In the genomic region with DNA sequence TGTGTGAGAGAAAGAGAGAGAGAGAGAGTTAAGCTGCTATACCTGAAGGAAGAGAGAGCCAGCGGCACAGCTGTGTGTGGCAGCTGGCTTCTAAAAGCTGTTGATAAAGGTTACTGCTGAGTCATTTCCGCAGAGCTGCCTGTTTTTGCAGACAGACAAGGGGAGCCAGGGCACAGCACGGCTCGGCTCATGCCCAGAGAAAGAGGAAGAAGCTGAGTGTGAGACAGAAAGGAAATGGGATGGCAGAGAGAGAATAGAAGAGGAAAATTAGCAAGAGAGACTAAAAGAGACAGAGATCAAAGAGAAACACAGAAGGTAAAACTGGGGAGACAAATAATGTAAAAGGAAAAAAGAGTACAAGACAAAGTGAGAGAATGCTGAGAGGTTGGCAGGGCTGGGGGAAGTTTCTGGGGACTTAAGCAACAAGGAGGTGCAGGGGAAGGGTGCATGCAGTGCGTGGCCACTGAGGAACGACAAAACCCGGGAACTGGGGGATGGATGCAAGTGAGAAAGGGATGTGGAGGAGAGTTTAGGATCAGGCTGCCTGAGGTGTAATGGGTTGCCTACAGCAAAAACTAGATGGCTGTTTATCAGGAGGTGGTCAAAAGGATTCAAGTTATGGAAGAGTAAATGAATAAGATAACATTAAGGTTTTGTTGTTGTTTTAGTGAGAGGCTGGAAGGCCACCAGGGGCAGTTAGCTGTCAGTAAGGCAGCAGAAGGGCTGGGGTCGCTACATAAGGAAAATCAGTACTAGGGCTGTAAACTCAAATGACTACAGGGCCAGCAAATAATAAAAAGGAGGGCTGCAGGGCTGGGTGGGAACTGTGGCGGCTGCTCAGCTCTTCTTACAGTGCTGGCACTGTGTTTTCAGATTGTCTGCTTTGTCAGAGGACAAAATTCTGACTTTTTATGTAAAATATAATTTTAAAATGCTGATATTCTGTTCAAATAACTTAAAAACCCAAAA, we compare ENCODE assay signal across 8 cellular contexts. TPM values are rescaled to one million over a fixed set of nuclear protein-coding genes. Genes with fewer than 3 reads are reported as not detected.
A peak's percentile ranks its signal among the peaks of the same experiment; 100 is the strongest.
DNase-seq lines count a peak whose midpoint lies in the region; ATAC-seq and TF ChIP-seq lines count a peak whose summit lies in the region.

No MANE protein-coding gene starts in this region.

- peak overlapping the region; percentile 81 for H3K9ac ChIP-seq in SU-DHL-6 (ENCODE audit: low read length)
- H3K9ac ChIP-seq in adipocyte (ENCODE audit: low read length): peak overlapping the region; percentile 87

- 7 to 12% methylated on average over 9 of the region's 9 CpGs for WGBS in heart right ventricle, 2 donors

- peak; percentile 34 for TF ChIP-seq POLR2A in GM10847 (IDR thresholded peaks at IDR 0.05; ENCODE audit: extremely low read depth, insufficient read length)
- TF ChIP-seq POLR2A in vagina (IDR thresholded peaks at IDR 0.05): peak in 1 of 2 donors; percentile 12

- H3K79me2 ChIP-seq in SU-DHL-6 (ENCODE audit: insufficient read depth, low read length): peaks cover 4% of the 10 kb centered on the region; the same call in 1 of the 2 replicates

- peak; percentile 90 for DNase-seq in NCI-H1105 treated with DMSO at 0.1 percent for 48 hours (lab: John Stamatoyannopoulos, UW)
- DNase-seq in adipocyte (ENCODE audit: low read depth): peak; percentile 88
- DNase-seq in heart right ventricle: peak; percentile 71 to 80
- peak in 6 of 10 donors; percentile 27 to 92 (median 49) for DNase-seq in posterior cingulate gyrus
- peak in 1 of 2 donors; percentile 95 for DNase-seq in vagina (ENCODE audit: extremely low spot score in 2 of 2)

- H2AFZ ChIP-seq in SU-DHL-6 (ENCODE audit: low read depth, low read length, severe bottlenecking): peak overlapping the region; percentile 30

- peak overlapping the region; percentile 69 for H3K4me3 ChIP-seq in SU-DHL-6 (ENCODE audit: insufficient read depth, low read length, poor library complexity, severe bottlenecking)
- H3K4me3 ChIP-seq in adipocyte (ENCODE audit: low read length): peak overlapping the region; percentile 80
- peak overlapping the region; percentile 25 to 64 (median 50) for H3K4me3 ChIP-seq in heart right ventricle
- H3K4me3 ChIP-seq in vagina: peak overlapping the region; percentile 27 to 30

- intact Hi-C loops in heart right ventricle (cut with DNase I): loop anchor here in 1 of 10 donors (2.0 kb wide), 1 partner anchor 22 kb away; the partner anchor contains the start of gene HLA-A
- intact Hi-C loops in posterior cingulate gyrus (cut with DNase I): no loop called here
- intact Hi-C loops in vagina (cut with DNase I): no loop called here

- H3K4me1 ChIP-seq in adipocyte (ENCODE audit: control insufficient read depth, insufficient read depth, low read length): peaks cover 56% of the 10 kb centered on the region
- peaks cover 8 to 63% (median 54%) of the 10 kb centered on the region in 9 donors for H3K4me1 ChIP-seq in heart right ventricle
- peaks cover 32% of the 10 kb centered on the region for H3K4me1 ChIP-seq in vagina

- H3K27me3 ChIP-seq in SU-DHL-6 (ENCODE audit: low read length): no peaks in the 10 kb centered on the region
- H3K27me3 ChIP-seq in adipocyte (replicated peaks; ENCODE audit: control insufficient read depth, insufficient read depth, low read length): no peaks in the 10 kb centered on the region
- no peaks in the 10 kb centered on the region for H3K27me3 ChIP-seq in heart right ventricle
- no peaks in the 10 kb centered on the region for H3K27me3 ChIP-seq in vagina

- H3K36me3 ChIP-seq in SU-DHL-6 (ENCODE audit: low read length) (no peaks in the 10 kb centered on the region), adipocyte (ENCODE audit: control insufficient read depth, insufficient read depth, low read length, severe bottlenecking) (no peaks in the 10 kb centered on the region), heart right ventricle (no peaks in the 10 kb centered on the region), vagina (no peaks in the 10 kb centered on the region)

- H3K9me2 ChIP-seq in SU-DHL-6 (replicated peaks; ENCODE audit: insufficient read depth, low read length): no peaks in the 10 kb centered on the region

- peak; percentile 94 for ATAC-seq in HG02642 (IDR thresholded peaks at IDR 0.05; ENCODE audit: poor library complexity, unreplicated experiment)
- ATAC-seq in heart right ventricle: peak; percentile 81 to 95 (median 88)

- H3K9me3 ChIP-seq in SU-DHL-6 (ENCODE audit: insufficient read depth, low read length) (no peaks in the 10 kb centered on the region), adipocyte (ENCODE audit: control insufficient read depth, low read length) (no peaks in the 10 kb centered on the region), heart right ventricle (no peaks in the 10 kb centered on the region), vagina (no peaks in the 10 kb centered on the region)

- H3K27ac ChIP-seq in SU-DHL-6 (ENCODE audit: low read depth, low read length) (peak overlapping the region; percentile 94), heart right ventricle (peak overlapping the region; percentile 74 to 98 (median 92)), vagina (peak overlapping the region; percentile 87)

- no peaks in the 10 kb centered on the region for H4K20me1 ChIP-seq in SU-DHL-6 (ENCODE audit: low read depth, low read length)

- peaks cover 21% of the 10 kb centered on the region for H3F3A ChIP-seq in SU-DHL-6 (ENCODE audit: insufficient read depth)

- peak overlapping the region; percentile 85 for H3K4me2 ChIP-seq in SU-DHL-6 (ENCODE audit: low read depth, low read length, poor library complexity, severe bottlenecking)

- no peak for TF ChIP-seq CTCF in SU-DHL-6 (IDR thresholded peaks at IDR 0.05; ENCODE audit: insufficient read depth, low read length, poor library complexity, severe bottlenecking)
- no peak for TF ChIP-seq CTCF in heart right ventricle (IDR thresholded peaks at IDR 0.05)
- TF ChIP-seq CTCF in vagina (IDR thresholded peaks at IDR 0.05): no peak

RNA-seq across cellular contexts. Expression of gene HLA-A, which starts 22.9 kb away (rescaled TPM):
- 1,000 to 10,000 TPM in 1 of 10 donors, 100 to 1,000 TPM in 9; 218 to 1,594 (median 276) TPM for total RNA-seq in heart right ventricle
- 1,000 to 10,000 TPM in 1 of 2 donors, 100 to 1,000 TPM in 1; 450 to 1,261 TPM for polyA plus RNA-seq in heart right ventricle
- 691 TPM for total RNA-seq in vagina

Comparison
In these comparisons a context has a peak if more than half of its experiments do, and no peak if none do; other contexts are left out.
1. H3K4me3 ChIP-seq: peak in every context shown above with its lines; median percentile 80 in adipocyte; 69 in SU-DHL-6; 50 in heart right ventricle; 28 in vagina.